In genomic region chr1:21018673-21019072, GRCh38 we compare ENCODE assay signal across 27 cellular contexts.
"Had no signal": no experiment of that assay in that cellular context is flagged by ENCODE, and none has a peak within 500 bp of the region (broad histone marks: within the 10 kb centered on the region; RNA-seq: fewer than 3 reads in every experiment).

No MANE protein-coding gene starts in this region.

- H3K27ac Mint-ChIP-seq: activated CD4-positive, alpha-beta memory T cell treated with anti-CD3 and anti-CD28 coated beads for 36 hours; activated naive CD4-positive, alpha-beta T cell treated with anti-CD3 and anti-CD28 coated beads, Interleukin-2, amount 50 U/mL, for 72 hours; activated T-helper 1 cell treated with anti-CD3 and anti-CD28 coated beads, Interleukin-12 subunit alpha, Interleukin-12 subunit beta, Interleukin-2, Interleukin-4 antibody, amounts not matched to agents 30 ng/mL and 10 ng/mL and 1 ng/mL, durations not matched to agents 14 hours and 24 hours and 36 hours; dendritic cell treated with granulocyte-macrophage colony-stimulating factor and Interleukin-4, amounts not matched to agents 40 ng/mL and 50 ng/mL, for 4 days; mesothelial cell of epicardium; naive thymus-derived CD8-positive, alpha-beta T cell; T-helper 17 cell had no signal

- H3K9me3 ChIP-seq: adrenal gland, ascending aorta, left lung, neutrophil, ovary, prostate gland, tibial artery had no signal

- H3K4me3 Mint-ChIP-seq: activated CD4-positive, alpha-beta memory T cell treated with anti-CD3 and anti-CD28 coated beads for 36 hours; activated T-helper 1 cell treated with anti-CD3 and anti-CD28 coated beads, Interleukin-12 subunit alpha, Interleukin-12 subunit beta, Interleukin-2, Interleukin-4 antibody, amounts not matched to agents 30 ng/mL and 10 ng/mL and 1 ng/mL, durations not matched to agents 14 hours and 24 hours and 36 hours; dendritic cell treated with granulocyte-macrophage colony-stimulating factor and Interleukin-4, amounts not matched to agents 40 ng/mL and 50 ng/mL, for 4 days; mesothelial cell of epicardium; naive thymus-derived CD8-positive, alpha-beta T cell; T-helper 17 cell had no signal

- ATAC-seq: activated naive CD4-positive, alpha-beta T cell treated with anti-CD3 and anti-CD28 coated beads, Interleukin-2, amount 50 U/mL, for 72 hours; foreskin keratinocyte; left lung; naive thymus-derived CD8-positive, alpha-beta T cell; stimulated activated naive CD8-positive, alpha-beta T cell treated with anti-CD3 and anti-CD28 coated beads, Interleukin-15, Interleukin-2, amounts not matched to agents 100 U/mL and 50 U/mL, for 24 hours; T-helper 17 cell had no signal

- H3K4me3 ChIP-seq: adrenal gland, ascending aorta, hepatocyte, left lung, lung, ovary, prostate gland, tibial artery had no signal

- H3K4me2 ChIP-seq: hepatocyte had no signal

- H3K9me3 Mint-ChIP-seq: activated CD4-positive, alpha-beta memory T cell treated with anti-CD3 and anti-CD28 coated beads for 36 hours; activated naive CD4-positive, alpha-beta T cell treated with anti-CD3 and anti-CD28 coated beads, Interleukin-2, amount 50 U/mL, for 72 hours; activated T-helper 1 cell treated with anti-CD3 and anti-CD28 coated beads, Interleukin-12 subunit alpha, Interleukin-12 subunit beta, Interleukin-2, Interleukin-4 antibody, amounts not matched to agents 30 ng/mL and 10 ng/mL and 1 ng/mL, durations not matched to agents 14 hours and 24 hours and 36 hours; dendritic cell treated with granulocyte-macrophage colony-stimulating factor and Interleukin-4, amounts not matched to agents 40 ng/mL and 50 ng/mL, for 4 days had no signal

- H3K27ac ChIP-seq: ascending aorta, brain microvascular endothelial cell, foreskin keratinocyte, hepatocyte, left lung, neutrophil, ovary, tibial artery had no signal

- FAIRE-seq: urothelium cell line had no signal

- H3K36me3 ChIP-seq: adrenal gland, ascending aorta, brain microvascular endothelial cell, left lung, neutrophil, ovary, prostate gland, tibial artery had no signal

- H3K27me3 ChIP-seq: adrenal gland, ascending aorta, brain microvascular endothelial cell, foreskin keratinocyte, hepatocyte, left lung, neutrophil, ovary, tibial artery had no signal

- DNase-seq: activated CD4-positive, alpha-beta memory T cell treated with anti-CD3 and anti-CD28 coated beads for 36 hours; activated CD4-positive, alpha-beta T cell treated with anti-CD3 and anti-CD28 coated beads for 48 hours; activated gamma-delta T cell; adrenal gland; brain microvascular endothelial cell; caudate nucleus; effector CD8-positive, alpha-beta T cell; foreskin keratinocyte; glutamatergic neuron; kidney glomerular epithelial cell; left lung; naive thymus-derived CD8-positive, alpha-beta T cell; ovary; stimulated activated CD4-positive, alpha-beta T cell treated with anti-CD3 and anti-CD28 coated beads, Interleukin-4, amount 100 ng/mL, for 24 hours; stimulated activated naive CD8-positive, alpha-beta T cell treated with anti-CD3 and anti-CD28 coated beads, Interleukin-15, Interleukin-2, amounts not matched to agents 100 U/mL and 50 U/mL, for 24 hours; T-helper 17 cell; tibial artery had no signal
